ENCODE assay signal across 15 cellular contexts in genomic region chr1:30315185-30315960, GRCh38.
DNase-seq lines count a peak whose midpoint lies in the region; ATAC-seq and TF ChIP-seq lines count a peak whose summit lies in the region.
"Had no signal": no experiment of that assay in that cellular context is flagged by ENCODE, and none has a peak within 500 bp of the region (broad histone marks: within the 10 kb centered on the region; RNA-seq: fewer than 3 reads in every experiment).

No MANE protein-coding gene starts in this region.

- no peak overlapping the region for H3K4me3 ChIP-seq in adipocyte (ENCODE audit: low read length)

- H3K9ac ChIP-seq in H9 (ENCODE audit: extremely low read depth, insufficient read length, low read length), result no peak overlapping the region
- H3K9ac ChIP-seq in adipocyte (ENCODE audit: low read length), result no peak overlapping the region

- H3K4ac ChIP-seq in H9 (ENCODE audit: low read depth, low read length), result no peak overlapping the region

- WGBS in H9 (ENCODE audit: extremely low coverage, insufficient read length, low lambda C conversion rate), result no CpG with 5 or more reads among the region's 4 CpGs

- H3K4me2 ChIP-seq in H9 (ENCODE audit: insufficient read depth, insufficient read length, low read length), result no peak overlapping the region

- H2AK5ac ChIP-seq in H9 (ENCODE audit: insufficient read length, low read length), result no peak overlapping the region

- DNase-seq in DMS114 treated with DMSO at 0.1 percent for 48 hours (lab: John Stamatoyannopoulos, UW; ENCODE audit: unreplicated experiment) (peak; percentile 10), H9 (peak; percentile 25), adipocyte (ENCODE audit: low read depth) (peak; percentile 3), left lobe of liver (ENCODE audit: low spot score) (peak; percentile 30), dedifferentiated amniotic fluid mesenchymal stem cell (ENCODE audit: extremely low spot score) (no peak), UCSD-AML1 (lab: John Stamatoyannopoulos, UW; ENCODE audit: unreplicated experiment) (no peak)
- DNase-seq: activated T-cell treated with anti-CD3 and anti-CD28 coated beads, Interleukin-2, amount 50 U/mL, for 72 hours; NCI-H2171; occipital lobe; PC-3; small intestine had no signal

- H2BK5ac ChIP-seq in H9 (ENCODE audit: insufficient read length, low read length), result no peak overlapping the region

- no peak overlapping the region for H3K27ac Mint-ChIP-seq in H9
- H3K27ac Mint-ChIP-seq: activated T-cell treated with anti-CD3 and anti-CD28 coated beads, Interleukin-2, amount 50 U/mL, for 72 hours; CD8-positive, alpha-beta T cell; T-helper 1 cell treated with Interleukin-12 subunit alpha and Interleukin-12 subunit beta and Interleukin-4 antibody, amounts not matched to agents 30 μg/mL and 1 μg/mL, for 36 hours had no signal

- H3K27me3 ChIP-seq in H9 (ENCODE audit: insufficient read depth, low read length) (no peaks in the 10 kb centered on the region), adipocyte (replicated peaks; ENCODE audit: control insufficient read depth, insufficient read depth, low read length) (peaks cover 70% of the 10 kb centered on the region)

- no peak overlapping the region for H3K27ac ChIP-seq in H9 (ENCODE audit: insufficient read length, low read depth, low read length)

- H3K4me1 ChIP-seq in H9 (ENCODE audit: insufficient read depth, low read length), result no peaks in the 10 kb centered on the region
- no peaks in the 10 kb centered on the region for H3K4me1 ChIP-seq in adipocyte (ENCODE audit: control insufficient read depth, insufficient read depth, low read length)

- H3K56ac ChIP-seq in H9 (ENCODE audit: insufficient read length, low read depth, low read length), result no peak overlapping the region

- H2BK120ac ChIP-seq in H9 (ENCODE audit: low read depth, low read length, poor library complexity, severe bottlenecking), result no peak overlapping the region

- H3T11ph ChIP-seq in H9 (ENCODE audit: low read length), result no peak overlapping the region

- H3K23ac ChIP-seq in H9 (ENCODE audit: insufficient read length, low read depth, low read length), result no peak overlapping the region

- H3K23me2 ChIP-seq in H9 (ENCODE audit: insufficient read length, low read depth, low read length, poor library complexity, severe bottlenecking), result no peaks in the 10 kb centered on the region

- no peak overlapping the region for H2BK20ac ChIP-seq in H9 (ENCODE audit: low read depth, low read length, poor library complexity, severe bottlenecking)

- TF ChIP-seq CTCF in H9 (conservative IDR thresholded peaks at IDR 0.05), result no peak

- no peak overlapping the region for H3K4me3 Mint-ChIP-seq in H9
- H3K4me3 Mint-ChIP-seq: activated T-cell treated with anti-CD3 and anti-CD28 coated beads, Interleukin-2, amount 50 U/mL, for 72 hours; CD8-positive, alpha-beta T cell; T-helper 1 cell treated with Interleukin-12 subunit alpha and Interleukin-12 subunit beta and Interleukin-4 antibody, amounts not matched to agents 30 μg/mL and 1 μg/mL, for 36 hours had no signal

- no peaks in the 10 kb centered on the region for H3K79me2 ChIP-seq in H9 (ENCODE audit: insufficient read depth, low read length)

- peaks cover 24% of the 10 kb centered on the region for H3K27me3 Mint-ChIP-seq in H9 (ENCODE audit: low read depth)

- H3K79me1 ChIP-seq in H9 (ENCODE audit: insufficient read depth, low read depth, low read length, poor library complexity, severe bottlenecking), result no peaks in the 10 kb centered on the region

- H3K14ac ChIP-seq in H9 (ENCODE audit: insufficient read depth, low read length), result no peak overlapping the region

- ATAC-seq in left lobe of liver (no peak), HG03280 (IDR thresholded peaks at IDR 0.05; ENCODE audit: unreplicated experiment) (no peak), HG03565 (IDR thresholded peaks at IDR 0.05; ENCODE audit: unreplicated experiment) (no peak)
- ATAC-seq: activated T-cell treated with anti-CD3 and anti-CD28 coated beads, Interleukin-2, amount 50 U/mL, for 72 hours; CD8-positive, alpha-beta T cell; PC-3 had no signal

- H3K18ac ChIP-seq in H9 (ENCODE audit: insufficient read length, low read depth, low read length), result no peak overlapping the region

- no peaks in the 10 kb centered on the region for H4K20me1 ChIP-seq in H9 (ENCODE audit: control insufficient read depth, insufficient read depth, insufficient read length)

- H3K36me3 Mint-ChIP-seq in H9 (ENCODE audit: insufficient read depth in 1 of 3, low read depth in 3 of 3), result peaks cover 0 to 3% (median 0%) of the 10 kb centered on the region in 3 experiments; a peak in 1 of 7 replicates
- H3K36me3 Mint-ChIP-seq: CD8-positive, alpha-beta T cell had no signal

- H4K91ac ChIP-seq in H9 (ENCODE audit: insufficient read length, low read depth, low read length), result no peak overlapping the region

- no peak overlapping the region for H4K8ac ChIP-seq in H9 (replicated peaks; ENCODE audit: insufficient read length, low read depth, low read length)

- no peak overlapping the region for H2BK12ac ChIP-seq in H9 (ENCODE audit: insufficient read length, low read depth, low read length)

- H2AFZ ChIP-seq in H9 (ENCODE audit: low read length), result no peak overlapping the region

- H4K5ac ChIP-seq in H9 (ENCODE audit: insufficient read length, low read depth, low read length), result no peak overlapping the region

- peaks cover 2 to 5% of the 10 kb centered on the region in 2 experiments; a peak in 2 of 5 replicates for H3K9me3 Mint-ChIP-seq in H9
- H3K9me3 Mint-ChIP-seq: activated T-cell treated with anti-CD3 and anti-CD28 coated beads, Interleukin-2, amount 50 U/mL, for 72 hours; CD8-positive, alpha-beta T cell; T-helper 1 cell treated with Interleukin-12 subunit alpha and Interleukin-12 subunit beta and Interleukin-4 antibody, amounts not matched to agents 30 μg/mL and 1 μg/mL, for 36 hours had no signal

- no peaks in the 10 kb centered on the region for H3K36me3 ChIP-seq in adipocyte (ENCODE audit: control insufficient read depth, insufficient read depth, low read length, severe bottlenecking)

- peaks cover 0 to 18% of the 10 kb centered on the region in 2 experiments; a peak in 2 of 4 replicates for H3K4me1 Mint-ChIP-seq in H9

- no peaks in the 10 kb centered on the region for H3K9me3 ChIP-seq in H9 (ENCODE audit: control insufficient read depth, low read depth, low read length)
- H3K9me3 ChIP-seq in adipocyte (ENCODE audit: control insufficient read depth, low read length), result peaks cover 15% of the 10 kb centered on the region

- no peak overlapping the region for H2BK15ac ChIP-seq in H9 (ENCODE audit: low read depth, low read length)

Comparison
In these comparisons a context has a peak if more than half of its experiments do, and no peak if none do; other contexts are left out.
1. DNase-seq: peak in DMS114 treated with DMSO at 0.1 percent for 48 hours (single experiment), H9 (single experiment), adipocyte (single experiment) and left lobe of liver (single experiment); none in dedifferentiated amniotic fluid mesenchymal stem cell (single experiment) and UCSD-AML1 (single experiment).